Comparison of ENCODE assay signal across 1 cellular context in the genomic region with DNA sequence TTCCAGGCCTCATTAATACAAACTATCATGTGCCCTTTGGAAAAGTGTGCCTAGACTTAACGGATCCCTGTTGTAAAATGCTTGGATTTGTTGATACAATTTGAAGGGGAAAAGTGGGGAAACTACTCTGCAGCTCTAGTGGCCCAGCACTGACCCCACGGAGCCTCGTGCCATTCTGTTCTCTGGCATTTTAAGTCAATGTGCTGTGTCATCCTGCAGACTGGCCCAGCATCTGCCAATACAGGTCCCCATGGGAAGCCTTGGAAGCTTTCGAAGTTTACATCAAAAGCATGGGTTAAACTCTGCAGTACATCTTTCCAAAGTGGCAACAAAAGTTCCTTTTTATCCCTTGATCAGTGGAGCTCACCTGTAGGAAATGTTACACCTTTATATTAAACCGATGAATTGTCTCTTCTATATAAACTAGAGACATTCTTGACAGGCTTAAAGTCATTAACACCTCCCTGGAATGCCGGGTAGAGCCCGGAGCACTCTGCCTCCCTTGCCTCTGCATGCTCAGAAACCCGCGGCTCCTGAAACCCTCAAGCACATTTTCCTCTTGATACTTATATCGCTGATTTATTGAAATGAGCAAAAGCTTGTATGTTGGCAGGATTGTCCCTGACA.
TF ChIP-seq lines count a peak whose summit lies in the region.

No MANE protein-coding gene starts in this region.

TF ChIP-seq in H1, 55 proteins besides CTCF, POLR2A, EP300 and RAD21:
- TF ChIP-seq MAFK (IDR thresholded peaks at IDR 0.05; ENCODE audit: low read depth, low read length) = peak; percentile 59; the same call in 1 of the 2 replicates
- TF ChIP-seq, protein P1, sequence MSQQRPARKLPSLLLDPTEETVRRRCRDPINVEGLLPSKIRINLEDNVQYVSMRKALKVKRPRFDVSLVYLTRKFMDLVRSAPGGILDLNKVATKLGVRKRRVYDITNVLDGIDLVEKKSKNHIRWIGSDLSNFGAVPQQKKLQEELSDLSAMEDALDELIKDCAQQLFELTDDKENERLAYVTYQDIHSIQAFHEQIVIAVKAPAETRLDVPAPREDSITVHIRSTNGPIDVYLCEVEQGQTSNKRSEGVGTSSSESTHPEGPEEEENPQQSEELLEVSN (IDR thresholded peaks at IDR 0.05) = peak; percentile 42; the same call in 1 of the 2 replicates
- no peak for TF ChIP-seq RXRA (IDR thresholded peaks at IDR 0.05; ENCODE audit: insufficient read depth, low read depth, low read length)
- TF ChIP-seq TEAD4 (IDR thresholded peaks at IDR 0.05; ENCODE audit: low read depth, low read length) = peak; percentile 58; the same call in 1 of the 2 replicates
- no peak for TF ChIP-seq CBX5 (IDR thresholded peaks at IDR 0.05; ENCODE audit: low read depth, low read length)
